ENCODE assay signal across 1 cellular context in the genomic region with DNA sequence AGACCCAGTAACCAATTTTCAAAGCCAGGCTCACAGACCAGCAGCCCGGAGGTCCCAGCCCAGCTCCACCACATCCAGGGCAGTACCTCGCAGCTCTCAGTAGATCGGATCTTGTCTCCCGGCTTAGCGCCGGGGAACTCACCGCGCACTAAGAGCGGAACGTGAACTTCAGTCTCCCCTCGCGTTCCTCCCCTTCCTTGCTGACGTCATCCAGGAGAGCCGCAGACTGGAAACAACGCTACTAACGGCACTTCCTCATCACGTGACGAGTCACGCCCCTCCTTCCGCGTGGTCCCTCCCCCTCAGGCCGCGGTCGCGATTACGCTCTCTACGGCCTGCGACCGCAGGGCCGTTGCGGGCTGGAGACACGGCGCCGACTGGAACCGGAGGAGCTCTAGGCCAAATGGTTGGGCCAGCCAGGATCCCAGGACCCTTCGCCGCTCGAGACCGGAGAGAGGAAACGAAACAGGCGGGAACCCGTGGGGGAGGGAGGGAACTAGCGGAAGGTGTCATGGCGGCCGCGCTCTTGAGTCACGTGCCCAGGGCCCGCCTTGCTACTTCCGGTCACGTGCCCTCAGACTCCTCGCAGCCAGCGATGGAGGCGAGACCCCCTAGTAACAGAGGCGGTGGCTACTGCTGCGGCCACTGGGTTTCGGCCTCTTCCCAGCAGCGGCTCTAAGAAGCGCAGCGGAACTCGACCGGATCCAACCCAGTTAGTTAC.
TF ChIP-seq lines count a peak whose summit lies in the region.

Gene GTF2H1, plus strand, starts transcription at position 577 of the 721 bp plus-strand sequence. CDS start 10,508 bp downstream, outside the sequence.
Gene HPS5, minus strand, starts transcription at position 150 of the 721 bp plus-strand sequence. CDS start 4,282 bp downstream, outside the sequence.

TF ChIP-seq in H1, 55 proteins besides CTCF, POLR2A, EP300 and RAD21:
- TF ChIP-seq MAX (IDR thresholded peaks at IDR 0.05) (peak; percentile 98), CHD2 (IDR thresholded peaks at IDR 0.05; ENCODE audit: low read length) (peak; percentile 47), RNF2 (IDR thresholded peaks at IDR 0.05; ENCODE audit: borderline replicate concordance, low read depth, low read length, missing control alignments, poor library complexity, severe bottlenecking) (no peak), SIN3A (conservative IDR thresholded peaks at IDR 0.05 in 1 of 2, IDR thresholded peaks at IDR 0.05 in 1 of 2; ENCODE audit: low read depth in 1 of 2, low read length in 2 of 2) (peak; percentile 81 to 96; a peak in 3 of 4 replicates), YY1 (IDR thresholded peaks at IDR 0.05; ENCODE audit: low read depth, low read length) (peak; percentile 97), EZH2 (IDR thresholded peaks at IDR 0.05; ENCODE audit: low read depth, low read length, severe bottlenecking) (no peak), KDM4A (IDR thresholded peaks at IDR 0.05; ENCODE audit: low read depth, low read length, severe bottlenecking) (peak; percentile 83), TAF7 (optimal IDR thresholded peaks at IDR 0.05; ENCODE audit: borderline replicate concordance, low read depth, low read length) (peak; percentile 65), CBX5 (IDR thresholded peaks at IDR 0.05; ENCODE audit: low read depth, low read length) (no peak), GABPA (IDR thresholded peaks at IDR 0.05; ENCODE audit: borderline replicate concordance, insufficient read depth, low read length) (peak; percentile 92), CREB1 (IDR thresholded peaks at IDR 0.05) (peak; percentile 97), TAF1 (IDR thresholded peaks at IDR 0.05; ENCODE audit: low read depth, low read length) (peak; percentile 90), CEBPB (IDR thresholded peaks at IDR 0.05; ENCODE audit: low read depth, low read length) (no peak), JUND (IDR thresholded peaks at IDR 0.05; ENCODE audit: low read length) (peak; percentile 82), SP2 (IDR thresholded peaks at IDR 0.05; ENCODE audit: low read length) (no peak), PHF8 (conservative IDR thresholded peaks at IDR 0.05; ENCODE audit: low read depth, low read length) (peak; percentile 98), SRF (IDR thresholded peaks at IDR 0.05; ENCODE audit: low read depth, low read length) (peak; percentile 50; the same call in 1 of the 2 replicates), CBX8 (IDR thresholded peaks at IDR 0.05; ENCODE audit: borderline replicate concordance, low read depth, low read length) (no peak), ZNF274 (IDR thresholded peaks at IDR 0.05; ENCODE audit: borderline replicate concordance, extremely low read depth, low read length) (no peak), FOSL1 (IDR thresholded peaks at IDR 0.05; ENCODE audit: insufficient read depth, low read depth, low read length) (no peak), HDAC2 (IDR thresholded peaks at IDR 0.05; ENCODE audit: borderline replicate concordance in 1 of 2, low read depth in 2 of 2, low read length in 2 of 2) (no peak), SUZ12 (IDR thresholded peaks at IDR 0.05; ENCODE audit: low read length) (no peak), USF2 (IDR thresholded peaks at IDR 0.05; ENCODE audit: low read length) (peak; percentile 98), POLR2AphosphoS5 (IDR thresholded peaks at IDR 0.05; ENCODE audit: low read depth, low read length) (peak; percentile 96), RFX5 (IDR thresholded peaks at IDR 0.05; ENCODE audit: borderline replicate concordance, low read depth, low read length) (no peak; the same call in 1 of the 2 replicates), BACH1 (IDR thresholded peaks at IDR 0.05; ENCODE audit: low read length) (no peak), EGR1 (IDR thresholded peaks at IDR 0.05; ENCODE audit: borderline replicate concordance, low read depth, low read length) (0 out of 2 replicates have a peak, but pooled peaks have one; percentile 3), RBBP5 (IDR thresholded peaks at IDR 0.05; ENCODE audit: borderline replicate concordance, low read depth, low read length) (peak; percentile 99), KDM5A (IDR thresholded peaks at IDR 0.05; ENCODE audit: low read length) (peak; percentile 60; the same call in 1 of the 2 replicates), MAFK (IDR thresholded peaks at IDR 0.05; ENCODE audit: low read depth, low read length) (no peak), NANOG (IDR thresholded peaks at IDR 0.05; ENCODE audit: insufficient read depth, low read depth, low read length, poor library complexity, severe bottlenecking) (no peak), SP1 (IDR thresholded peaks at IDR 0.05; ENCODE audit: low read depth, low read length) (peak; percentile 54), SP4 (IDR thresholded peaks at IDR 0.05; ENCODE audit: low read length) (0 out of 2 replicates have a peak, but pooled peaks have one; percentile 78), SAP30 (IDR thresholded peaks at IDR 0.05; ENCODE audit: insufficient read depth, insufficient replicate concordance, low read length) (peak; percentile 18), TBP (IDR thresholded peaks at IDR 0.05; ENCODE audit: low read depth, low read length) (peak; percentile 90), NRF1 (IDR thresholded peaks at IDR 0.05; ENCODE audit: low read depth, low read length) (no peak), BRCA1 (IDR thresholded peaks at IDR 0.05; ENCODE audit: low read depth, low read length) (peak; percentile 49; the same call in 1 of the 2 replicates), ASH2L (IDR thresholded peaks at IDR 0.05; ENCODE audit: low read length) (peak; percentile 99), TEAD4 (IDR thresholded peaks at IDR 0.05; ENCODE audit: low read depth, low read length) (peak; percentile 26; the same call in 1 of the 2 replicates), JUN (IDR thresholded peaks at IDR 0.05; ENCODE audit: low read depth, low read length) (0 out of 2 replicates have a peak, but pooled peaks have one; percentile 30)
- TF ChIP-seq, protein P1, sequence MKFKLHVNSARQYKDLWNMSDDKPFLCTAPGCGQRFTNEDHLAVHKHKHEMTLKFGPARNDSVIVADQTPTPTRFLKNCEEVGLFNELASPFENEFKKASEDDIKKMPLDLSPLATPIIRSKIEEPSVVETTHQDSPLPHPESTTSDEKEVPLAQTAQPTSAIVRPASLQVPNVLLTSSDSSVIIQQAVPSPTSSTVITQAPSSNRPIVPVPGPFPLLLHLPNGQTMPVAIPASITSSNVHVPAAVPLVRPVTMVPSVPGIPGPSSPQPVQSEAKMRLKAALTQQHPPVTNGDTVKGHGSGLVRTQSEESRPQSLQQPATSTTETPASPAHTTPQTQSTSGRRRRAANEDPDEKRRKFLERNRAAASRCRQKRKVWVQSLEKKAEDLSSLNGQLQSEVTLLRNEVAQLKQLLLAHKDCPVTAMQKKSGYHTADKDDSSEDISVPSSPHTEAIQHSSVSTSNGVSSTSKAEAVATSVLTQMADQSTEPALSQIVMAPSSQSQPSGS (IDR thresholded peaks at IDR 0.05; ENCODE audit: low read length) = peak; percentile 84
- TF ChIP-seq, protein P2, sequence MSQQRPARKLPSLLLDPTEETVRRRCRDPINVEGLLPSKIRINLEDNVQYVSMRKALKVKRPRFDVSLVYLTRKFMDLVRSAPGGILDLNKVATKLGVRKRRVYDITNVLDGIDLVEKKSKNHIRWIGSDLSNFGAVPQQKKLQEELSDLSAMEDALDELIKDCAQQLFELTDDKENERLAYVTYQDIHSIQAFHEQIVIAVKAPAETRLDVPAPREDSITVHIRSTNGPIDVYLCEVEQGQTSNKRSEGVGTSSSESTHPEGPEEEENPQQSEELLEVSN (IDR thresholded peaks at IDR 0.05) = peak; percentile 97
- TF ChIP-seq, protein P3, sequence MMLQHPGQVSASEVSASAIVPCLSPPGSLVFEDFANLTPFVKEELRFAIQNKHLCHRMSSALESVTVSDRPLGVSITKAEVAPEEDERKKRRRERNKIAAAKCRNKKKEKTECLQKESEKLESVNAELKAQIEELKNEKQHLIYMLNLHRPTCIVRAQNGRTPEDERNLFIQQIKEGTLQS (IDR thresholded peaks at IDR 0.05; ENCODE audit: insufficient read depth, low read depth, low read length) = peak; percentile 99
